ENCODE assay signal across 9 cellular contexts in genomic region chr7:19754521-19755116, GRCh38. TPM values are rescaled to one million over a fixed set of nuclear protein-coding genes. Genes with fewer than 3 reads are reported as not detected.
DNase-seq lines count a peak whose midpoint lies in the region; TF ChIP-seq lines count a peak whose summit lies in the region.
"Had no signal": no experiment of that assay in that cellular context is flagged by ENCODE, and none has a peak within 500 bp of the region (broad histone marks: within the 10 kb centered on the region; RNA-seq: fewer than 3 reads in every experiment).

No MANE protein-coding gene starts in this region.

- no peaks in the 10 kb centered on the region for H3K9me3 ChIP-seq in SU-DHL-6 (ENCODE audit: insufficient read depth, low read length)

- H3F3A ChIP-seq in SU-DHL-6 (ENCODE audit: insufficient read depth): no peaks in the 10 kb centered on the region

- H3K79me2 ChIP-seq in SU-DHL-6 (ENCODE audit: insufficient read depth, low read length): no peaks in the 10 kb centered on the region

- H3K27ac Mint-ChIP-seq in type B pancreatic cell: no peak overlapping the region
- H3K27ac Mint-ChIP-seq: activated naive CD4-positive, alpha-beta T cell treated with anti-CD3 and anti-CD28 coated beads, Interleukin-2, amount 50 U/mL, for 72 hours had no signal

- no peak overlapping the region for H3K4me3 Mint-ChIP-seq in type B pancreatic cell

- H4K20me1 ChIP-seq in SU-DHL-6 (ENCODE audit: low read depth, low read length): no peaks in the 10 kb centered on the region

- H3K4me3 ChIP-seq in SU-DHL-6 (ENCODE audit: insufficient read depth, low read length, poor library complexity, severe bottlenecking): no peak overlapping the region

- H3K36me3 ChIP-seq in SU-DHL-6 (ENCODE audit: low read length): no peaks in the 10 kb centered on the region

- H2AFZ ChIP-seq in SU-DHL-6 (ENCODE audit: low read depth, low read length, severe bottlenecking): no peak overlapping the region

- TF ChIP-seq CTCF in SU-DHL-6 (IDR thresholded peaks at IDR 0.05; ENCODE audit: insufficient read depth, low read length, poor library complexity, severe bottlenecking): peak; percentile 81
- peak; percentile 93 for TF ChIP-seq CTCF in type B pancreatic cell (conservative IDR thresholded peaks at IDR 0.05)

- peak; percentile 32 for DNase-seq in NOMO-1 treated with DMSO at 0.1 percent for 48 hours (lab: John Stamatoyannopoulos, UW; ENCODE audit: unreplicated experiment)
- no peak for DNase-seq in NOMO-1 treated with dmso at 0.1 percent for 144 hours (lab: John Stamatoyannopoulos, UW; ENCODE audit: unreplicated experiment)
- DNase-seq in NAMALWA (ENCODE audit: low spot score): peak; percentile 81
- peak; percentile 50 for DNase-seq in glomerular endothelial cell (ENCODE audit: extremely low read depth, low read depth, low spot score)
- no peak for DNase-seq in type B pancreatic cell (ENCODE audit: extremely low spot score, unreplicated experiment)
- DNase-seq in activated CD4-positive, alpha-beta T cell treated with anti-CD3 and anti-CD28 coated beads for 4 hours: no peak
- no peak for DNase-seq in stimulated activated CD4-positive, alpha-beta T cell treated with anti-CD3 and anti-CD28 coated beads, Interleukin-4, amount 100 ng/mL, for 24 hours

- H3K9me2 ChIP-seq in SU-DHL-6 (replicated peaks; ENCODE audit: insufficient read depth, low read length): no peaks in the 10 kb centered on the region

- no peak overlapping the region for H3K4me2 ChIP-seq in SU-DHL-6 (ENCODE audit: low read depth, low read length, poor library complexity, severe bottlenecking)

- H3K9me3 Mint-ChIP-seq in type B pancreatic cell: no peaks in the 10 kb centered on the region
- H3K9me3 Mint-ChIP-seq: activated naive CD4-positive, alpha-beta T cell treated with anti-CD3 and anti-CD28 coated beads, Interleukin-2, amount 50 U/mL, for 72 hours had no signal

- no peaks in the 10 kb centered on the region for H3K36me3 Mint-ChIP-seq in type B pancreatic cell
- H3K36me3 Mint-ChIP-seq: activated naive CD4-positive, alpha-beta T cell treated with anti-CD3 and anti-CD28 coated beads, Interleukin-2, amount 50 U/mL, for 72 hours had no signal

- H3K4me1 Mint-ChIP-seq in type B pancreatic cell (ENCODE audit: unreplicated experiment): no peaks in the 10 kb centered on the region

- H3K27ac ChIP-seq in SU-DHL-6 (ENCODE audit: low read depth, low read length): no peak overlapping the region

- H3K9ac ChIP-seq in SU-DHL-6 (ENCODE audit: low read length): no peak overlapping the region

- no peaks in the 10 kb centered on the region for H3K27me3 Mint-ChIP-seq in type B pancreatic cell

- H3K27me3 ChIP-seq in SU-DHL-6 (ENCODE audit: low read length): no peaks in the 10 kb centered on the region

RNA-seq across cellular contexts. Expression of gene TMEM196, which starts 18.8 kb away (rescaled TPM):
- total RNA-seq in glomerular endothelial cell: not detected in 2 replicates
- total RNA-seq in type B pancreatic cell (ENCODE audit: low replicate concordance): 0.68 and 1.5 TPM in 2 replicates
- total RNA-seq: activated naive CD4-positive, alpha-beta T cell treated with anti-CD3 and anti-CD28 coated beads, Interleukin-2, amount 50 U/mL, for 72 hours had no signal

RNA-seq across cellular contexts. Expression of gene POLR1F, which starts 45.8 kb away (rescaled TPM):
- total RNA-seq in glomerular endothelial cell: 14.9 and 16.9 TPM in 2 replicates
- 11.9 and 14.7 TPM in 2 replicates for total RNA-seq in type B pancreatic cell (ENCODE audit: low replicate concordance)

Comparison
In these comparisons a context has a peak if more than half of its experiments do, and no peak if none do; other contexts are left out.
1. DNase-seq: peak in NOMO-1 treated with DMSO at 0.1 percent for 48 hours (single experiment), NAMALWA (single experiment) and glomerular endothelial cell (single experiment); none in NOMO-1 treated with dmso at 0.1 percent for 144 hours (single experiment), type B pancreatic cell (single experiment), activated CD4-positive, alpha-beta T cell treated with anti-CD3 and anti-CD28 coated beads for 4 hours (0 of 2) and stimulated activated CD4-positive, alpha-beta T cell treated with anti-CD3 and anti-CD28 coated beads, Interleukin-4, amount 100 ng/mL, for 24 hours (single experiment).